1 cellular context compared by ENCODE assay signal in genomic region chr11:65497141-65498041, GRCh38.
TF ChIP-seq lines count a peak whose summit lies in the region.

No MANE protein-coding gene starts in this region.

TF ChIP-seq in HepG2, 621 proteins besides CTCF, POLR2A, EP300 and RAD21 (continued from another document and continues in another):
- TF ChIP-seq ZNF543 (CRISPR knock-in tag; IDR thresholded peaks at IDR 0.05) (peak; percentile 1; the same call in 1 of the 2 replicates), SRSF4 (IDR thresholded peaks at IDR 0.05; ENCODE audit: low read depth, low read length, poor library complexity, severe bottlenecking) (no peak), ZNF891 (CRISPR knock-in tag; IDR thresholded peaks at IDR 0.05) (peak; percentile 75), CHD2 (IDR thresholded peaks at IDR 0.05; ENCODE audit: low read depth, low read length) (peak; percentile 91), ZNF451 (CRISPR knock-in tag; IDR thresholded peaks at IDR 0.05) (no peak), KLF15 (CRISPR knock-in tag; IDR thresholded peaks at IDR 0.05; ENCODE audit: borderline replicate concordance) (peak; percentile 87; the same call in 1 of the 2 replicates), DPF2 (CRISPR knock-in tag; IDR thresholded peaks at IDR 0.05; ENCODE audit: borderline replicate concordance, low read depth) (no peak; the same call in 1 of the 2 replicates), HMG20B (CRISPR knock-in tag; conservative IDR thresholded peaks at IDR 0.05) (no peak), NBN (conservative IDR thresholded peaks at IDR 0.05) (no peak), ZFP36L1 (CRISPR knock-in tag; IDR thresholded peaks at IDR 0.05) (peak; percentile 22; the same call in 1 of the 2 replicates), BCL6 (CRISPR knock-in tag; IDR thresholded peaks at IDR 0.05) (peak; percentile 80), FOXM1 (CRISPR knock-in tag; IDR thresholded peaks at IDR 0.05) (no peak), POLR2AphosphoS5 (IDR thresholded peaks at IDR 0.05; ENCODE audit: low read depth, low read length) (peak; percentile 65), ZNF329 (CRISPR knock-in tag; IDR thresholded peaks at IDR 0.05; ENCODE audit: low read depth) (peak; percentile 84), TAF15 (IDR thresholded peaks at IDR 0.05; ENCODE audit: low read depth, low read length, poor library complexity, severe bottlenecking) (peak; percentile 94), ZNF615 (CRISPR knock-in tag; IDR thresholded peaks at IDR 0.05; ENCODE audit: borderline replicate concordance) (no peak), SNAI1 (CRISPR knock-in tag; IDR thresholded peaks at IDR 0.05; ENCODE audit: borderline replicate concordance) (no peak), ZNF44 (CRISPR knock-in tag; IDR thresholded peaks at IDR 0.05) (no peak), NFYB (CRISPR knock-in tag; IDR thresholded peaks at IDR 0.05) (peak; percentile 32; the same call in 1 of the 2 replicates), POGZ (CRISPR knock-in tag; IDR thresholded peaks at IDR 0.05) (peak; percentile 91), BRD4 (CRISPR knock-in tag; IDR thresholded peaks at IDR 0.05) (peak; percentile 97), CAMTA2 (CRISPR knock-in tag; IDR thresholded peaks at IDR 0.05; ENCODE audit: borderline replicate concordance) (no peak), SAP130 (CRISPR knock-in tag; IDR thresholded peaks at IDR 0.05; ENCODE audit: low read depth) (peak; percentile 96), ZSCAN29 (CRISPR knock-in tag; conservative IDR thresholded peaks at IDR 0.05) (no peak), ZNF605 (CRISPR knock-in tag; IDR thresholded peaks at IDR 0.05) (peak; percentile 60; the same call in 1 of the 2 replicates), EZH2 (conservative IDR thresholded peaks at IDR 0.05; ENCODE audit: low read depth, low read length) (no peak), MTF1 (CRISPR knock-in tag; IDR thresholded peaks at IDR 0.05) (no peak), MED13 (CRISPR knock-in tag; IDR thresholded peaks at IDR 0.05) (peak; percentile 92), ZSCAN12 (CRISPR knock-in tag; IDR thresholded peaks at IDR 0.05) (no peak), ZNF264 (CRISPR knock-in tag; IDR thresholded peaks at IDR 0.05) (no peak), ZNF260 (CRISPR knock-in tag; IDR thresholded peaks at IDR 0.05; ENCODE audit: borderline replicate concordance, low read depth) (no peak), PAF1 (CRISPR knock-in tag; IDR thresholded peaks at IDR 0.05) (no peak), ZNF235 (CRISPR knock-in tag; IDR thresholded peaks at IDR 0.05; ENCODE audit: borderline replicate concordance) (no peak), GTF2F1 (IDR thresholded peaks at IDR 0.05; ENCODE audit: low read length) (no peak; the same call in 1 of the 2 replicates), ZNF841 (CRISPR knock-in tag; IDR thresholded peaks at IDR 0.05; ENCODE audit: borderline replicate concordance) (no peak), ZNF629 (CRISPR knock-in tag; conservative IDR thresholded peaks at IDR 0.05) (no peak), ZSCAN31 (CRISPR knock-in tag; IDR thresholded peaks at IDR 0.05; ENCODE audit: low read depth) (peak; percentile 80; the same call in 1 of the 2 replicates), ZFP62 (CRISPR knock-in tag; IDR thresholded peaks at IDR 0.05) (no peak), CBFB (CRISPR knock-in tag; IDR thresholded peaks at IDR 0.05) (peak; percentile 84), ZSCAN30 (CRISPR knock-in tag; IDR thresholded peaks at IDR 0.05) (peak; percentile 87; the same call in 1 of the 2 replicates), SALL2 (CRISPR knock-in tag; IDR thresholded peaks at IDR 0.05) (peak; percentile 63; the same call in 1 of the 2 replicates), MATR3 (CRISPR knock-in tag; IDR thresholded peaks at IDR 0.05) (no peak), XRCC5 (optimal IDR thresholded peaks at IDR 0.05; ENCODE audit: low read length) (peak; percentile 16), ZMAT3 (CRISPR knock-in tag; conservative IDR thresholded peaks at IDR 0.05) (peak; percentile 67; the same call in 1 of the 2 replicates)
- TF ChIP-seq, protein P1, sequence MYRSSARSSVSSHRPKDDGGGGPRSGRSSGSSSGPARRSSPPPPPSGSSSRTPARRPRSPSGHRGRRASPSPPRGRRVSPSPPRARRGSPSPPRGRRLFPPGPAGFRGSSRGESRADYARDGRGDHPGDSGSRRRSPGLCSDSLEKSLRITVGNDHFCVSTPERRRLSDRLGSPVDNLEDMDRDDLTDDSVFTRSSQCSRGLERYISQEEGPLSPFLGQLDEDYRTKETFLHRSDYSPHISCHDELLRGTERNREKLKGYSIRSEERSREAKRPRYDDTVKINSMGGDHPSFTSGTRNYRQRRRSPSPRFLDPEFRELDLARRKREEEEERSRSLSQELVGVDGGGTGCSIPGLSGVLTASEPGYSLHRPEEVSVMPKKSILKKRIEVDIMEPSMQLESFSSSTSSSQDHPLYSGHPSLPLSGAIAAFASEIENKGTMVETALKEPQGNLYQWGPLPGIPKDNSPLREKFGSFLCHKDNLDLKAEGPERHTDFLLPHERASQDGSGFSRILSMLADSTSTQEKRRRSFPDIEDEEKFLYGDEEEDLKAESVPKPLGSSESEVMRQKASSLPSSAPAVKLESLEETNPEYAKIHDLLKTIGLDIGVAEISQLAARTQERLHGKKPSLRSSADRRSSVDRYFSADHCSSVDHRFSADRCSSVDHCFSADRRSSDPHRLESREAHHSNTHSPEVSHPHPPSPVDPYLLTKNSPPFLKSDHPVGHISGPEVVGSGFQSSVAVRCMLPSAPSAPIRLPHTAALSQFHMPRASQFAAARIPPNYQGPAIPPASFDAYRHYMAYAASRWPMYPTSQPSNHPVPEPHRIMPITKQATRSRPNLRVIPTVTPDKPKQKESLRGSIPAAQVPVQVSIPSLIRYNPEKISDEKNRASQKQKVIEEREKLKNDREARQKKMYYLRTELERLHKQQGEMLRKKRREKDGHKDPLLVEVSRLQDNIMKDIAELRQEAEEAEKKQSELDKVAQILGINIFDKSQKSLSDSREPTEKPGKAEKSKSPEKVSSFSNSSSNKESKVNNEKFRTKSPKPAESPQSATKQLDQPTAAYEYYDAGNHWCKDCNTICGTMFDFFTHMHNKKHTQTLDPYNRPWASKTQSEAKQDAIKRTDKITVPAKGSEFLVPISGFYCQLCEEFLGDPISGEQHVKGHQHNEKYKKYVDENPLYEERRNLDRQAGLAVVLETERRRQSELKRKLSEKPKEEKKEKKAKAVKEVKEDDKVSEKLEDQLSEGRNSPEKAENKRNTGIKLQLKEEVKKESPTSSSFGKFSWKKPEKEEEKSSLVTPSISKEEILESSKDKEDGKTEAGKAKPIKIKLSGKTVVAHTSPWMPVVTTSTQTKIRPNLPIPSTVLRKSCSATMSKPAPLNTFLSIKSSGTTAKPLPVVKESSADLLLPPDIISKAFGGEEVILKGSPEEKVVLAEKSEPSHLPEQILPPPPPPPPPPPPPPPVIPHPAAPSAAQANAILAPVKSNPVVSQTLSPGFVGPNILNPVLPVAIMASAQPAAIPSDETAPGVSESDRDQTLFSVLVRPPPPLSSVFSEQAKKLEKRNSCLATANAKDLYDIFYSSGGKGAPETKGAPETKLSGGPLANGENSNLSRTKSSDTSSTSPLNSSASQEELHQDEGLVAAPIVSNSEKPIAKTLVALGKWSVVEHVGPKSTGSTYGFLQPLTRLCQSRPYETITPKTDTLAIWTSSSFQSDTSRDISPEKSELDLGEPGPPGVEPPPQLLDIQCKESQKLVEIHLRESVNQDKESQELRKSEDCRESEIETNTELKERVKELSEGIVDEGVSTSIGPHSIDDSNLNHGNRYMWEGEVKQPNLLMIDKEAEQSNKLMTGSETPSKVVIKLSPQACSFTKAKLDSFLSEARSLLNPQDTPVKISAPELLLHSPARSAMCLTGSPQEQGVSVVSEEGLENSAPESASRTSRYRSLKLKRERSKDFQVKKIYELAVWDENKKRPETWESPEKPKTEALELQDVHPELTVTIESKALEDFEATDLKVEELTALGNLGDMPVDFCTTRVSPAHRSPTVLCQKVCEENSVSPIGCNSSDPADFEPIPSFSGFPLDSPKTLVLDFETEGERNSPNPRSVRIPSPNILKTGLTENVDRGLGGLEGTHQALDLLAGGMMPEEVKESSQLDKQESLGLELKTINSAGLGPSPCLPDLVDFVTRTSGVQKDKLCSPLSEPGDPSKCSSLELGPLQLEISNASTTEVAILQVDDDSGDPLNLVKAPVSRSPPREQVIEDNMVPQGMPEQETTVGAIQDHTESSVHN (CRISPR knock-in tag; IDR thresholded peaks at IDR 0.05): no peak; the same call in 1 of the 2 replicates
- TF ChIP-seq, protein P2, sequence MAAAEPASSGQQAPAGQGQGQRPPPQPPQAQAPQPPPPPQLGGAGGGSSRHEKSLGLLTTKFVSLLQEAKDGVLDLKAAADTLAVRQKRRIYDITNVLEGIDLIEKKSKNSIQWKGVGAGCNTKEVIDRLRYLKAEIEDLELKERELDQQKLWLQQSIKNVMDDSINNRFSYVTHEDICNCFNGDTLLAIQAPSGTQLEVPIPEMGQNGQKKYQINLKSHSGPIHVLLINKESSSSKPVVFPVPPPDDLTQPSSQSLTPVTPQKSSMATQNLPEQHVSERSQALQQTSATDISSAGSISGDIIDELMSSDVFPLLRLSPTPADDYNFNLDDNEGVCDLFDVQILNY (CRISPR knock-in tag; conservative IDR thresholded peaks at IDR 0.05): 0 out of 2 replicates have a peak, but pooled peaks have one; percentile 31
- TF ChIP-seq, protein P3, sequence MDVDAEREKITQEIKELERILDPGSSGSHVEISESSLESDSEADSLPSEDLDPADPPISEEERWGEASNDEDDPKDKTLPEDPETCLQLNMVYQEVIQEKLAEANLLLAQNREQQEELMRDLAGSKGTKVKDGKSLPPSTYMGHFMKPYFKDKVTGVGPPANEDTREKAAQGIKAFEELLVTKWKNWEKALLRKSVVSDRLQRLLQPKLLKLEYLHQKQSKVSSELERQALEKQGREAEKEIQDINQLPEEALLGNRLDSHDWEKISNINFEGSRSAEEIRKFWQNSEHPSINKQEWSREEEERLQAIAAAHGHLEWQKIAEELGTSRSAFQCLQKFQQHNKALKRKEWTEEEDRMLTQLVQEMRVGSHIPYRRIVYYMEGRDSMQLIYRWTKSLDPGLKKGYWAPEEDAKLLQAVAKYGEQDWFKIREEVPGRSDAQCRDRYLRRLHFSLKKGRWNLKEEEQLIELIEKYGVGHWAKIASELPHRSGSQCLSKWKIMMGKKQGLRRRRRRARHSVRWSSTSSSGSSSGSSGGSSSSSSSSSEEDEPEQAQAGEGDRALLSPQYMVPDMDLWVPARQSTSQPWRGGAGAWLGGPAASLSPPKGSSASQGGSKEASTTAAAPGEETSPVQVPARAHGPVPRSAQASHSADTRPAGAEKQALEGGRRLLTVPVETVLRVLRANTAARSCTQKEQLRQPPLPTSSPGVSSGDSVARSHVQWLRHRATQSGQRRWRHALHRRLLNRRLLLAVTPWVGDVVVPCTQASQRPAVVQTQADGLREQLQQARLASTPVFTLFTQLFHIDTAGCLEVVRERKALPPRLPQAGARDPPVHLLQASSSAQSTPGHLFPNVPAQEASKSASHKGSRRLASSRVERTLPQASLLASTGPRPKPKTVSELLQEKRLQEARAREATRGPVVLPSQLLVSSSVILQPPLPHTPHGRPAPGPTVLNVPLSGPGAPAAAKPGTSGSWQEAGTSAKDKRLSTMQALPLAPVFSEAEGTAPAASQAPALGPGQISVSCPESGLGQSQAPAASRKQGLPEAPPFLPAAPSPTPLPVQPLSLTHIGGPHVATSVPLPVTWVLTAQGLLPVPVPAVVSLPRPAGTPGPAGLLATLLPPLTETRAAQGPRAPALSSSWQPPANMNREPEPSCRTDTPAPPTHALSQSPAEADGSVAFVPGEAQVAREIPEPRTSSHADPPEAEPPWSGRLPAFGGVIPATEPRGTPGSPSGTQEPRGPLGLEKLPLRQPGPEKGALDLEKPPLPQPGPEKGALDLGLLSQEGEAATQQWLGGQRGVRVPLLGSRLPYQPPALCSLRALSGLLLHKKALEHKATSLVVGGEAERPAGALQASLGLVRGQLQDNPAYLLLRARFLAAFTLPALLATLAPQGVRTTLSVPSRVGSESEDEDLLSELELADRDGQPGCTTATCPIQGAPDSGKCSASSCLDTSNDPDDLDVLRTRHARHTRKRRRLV (CRISPR knock-in tag; IDR thresholded peaks at IDR 0.05): no peak
- TF ChIP-seq, protein P4, sequence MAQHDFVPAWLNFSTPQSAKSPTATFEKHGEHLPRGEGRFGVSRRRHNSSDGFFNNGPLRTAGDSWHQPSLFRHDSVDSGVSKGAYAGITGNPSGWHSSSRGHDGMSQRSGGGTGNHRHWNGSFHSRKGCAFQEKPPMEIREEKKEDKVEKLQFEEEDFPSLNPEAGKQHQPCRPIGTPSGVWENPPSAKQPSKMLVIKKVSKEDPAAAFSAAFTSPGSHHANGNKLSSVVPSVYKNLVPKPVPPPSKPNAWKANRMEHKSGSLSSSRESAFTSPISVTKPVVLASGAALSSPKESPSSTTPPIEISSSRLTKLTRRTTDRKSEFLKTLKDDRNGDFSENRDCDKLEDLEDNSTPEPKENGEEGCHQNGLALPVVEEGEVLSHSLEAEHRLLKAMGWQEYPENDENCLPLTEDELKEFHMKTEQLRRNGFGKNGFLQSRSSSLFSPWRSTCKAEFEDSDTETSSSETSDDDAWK (CRISPR knock-in tag; IDR thresholded peaks at IDR 0.05): no peak
- TF ChIP-seq, protein P5, sequence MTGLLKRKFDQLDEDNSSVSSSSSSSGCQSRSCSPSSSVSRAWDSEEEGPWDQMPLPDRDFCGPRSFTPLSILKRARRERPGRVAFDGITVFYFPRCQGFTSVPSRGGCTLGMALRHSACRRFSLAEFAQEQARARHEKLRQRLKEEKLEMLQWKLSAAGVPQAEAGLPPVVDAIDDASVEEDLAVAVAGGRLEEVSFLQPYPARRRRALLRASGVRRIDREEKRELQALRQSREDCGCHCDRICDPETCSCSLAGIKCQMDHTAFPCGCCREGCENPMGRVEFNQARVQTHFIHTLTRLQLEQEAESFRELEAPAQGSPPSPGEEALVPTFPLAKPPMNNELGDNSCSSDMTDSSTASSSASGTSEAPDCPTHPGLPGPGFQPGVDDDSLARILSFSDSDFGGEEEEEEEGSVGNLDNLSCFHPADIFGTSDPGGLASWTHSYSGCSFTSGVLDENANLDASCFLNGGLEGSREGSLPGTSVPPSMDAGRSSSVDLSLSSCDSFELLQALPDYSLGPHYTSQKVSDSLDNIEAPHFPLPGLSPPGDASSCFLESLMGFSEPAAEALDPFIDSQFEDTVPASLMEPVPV (CRISPR knock-in tag; IDR thresholded peaks at IDR 0.05): no peak
